ENCODE assay signal across 14 cellular contexts in genomic region chr12:104275689-104276088, GRCh38. TPM values are rescaled to one million over a fixed set of nuclear protein-coding genes. Genes with fewer than 3 reads are reported as not detected.
A peak's percentile ranks its signal among the peaks of the same experiment; 100 is the strongest.
DNase-seq lines count a peak whose midpoint lies in the region; ATAC-seq and TF ChIP-seq lines count a peak whose summit lies in the region.
"Had no signal": no experiment of that assay in that cellular context is flagged by ENCODE, and none has a peak within 500 bp of the region (broad histone marks: within the 10 kb centered on the region; RNA-seq: fewer than 3 reads in every experiment).

No MANE protein-coding gene starts in this region.

- H3K4me1 ChIP-seq in IMR-90 (ENCODE audit: control insufficient read depth, insufficient read depth, low read length), result peaks cover 5% of the 10 kb centered on the region
- H3K4me1 ChIP-seq in mammary epithelial cell (ENCODE audit: insufficient read depth, low read length), result peaks cover 23% of the 10 kb centered on the region
- H3K4me1 ChIP-seq in upper lobe of left lung, result peaks cover 0 to 19% (median 6%) of the 10 kb centered on the region in 4 donors

- peak overlapping the region; percentile 38 for H3K4me3 Mint-ChIP-seq in activated naive CD8-positive, alpha-beta T cell
- no peak overlapping the region for H3K4me3 Mint-ChIP-seq in activated naive CD8-positive, alpha-beta T cell treated with anti-CD3 and anti-CD28 coated beads, Interleukin-2, amount 50 U/mL, for 24 hours

- intact Hi-C loops in IMR-90 (cut with micrococcal nuclease), result loop anchor here (5.0 kb wide), 1 partner anchor 38 kb away; no protein-coding TSS in a partner anchor
- intact Hi-C loops in mammary epithelial cell (cut with micrococcal nuclease), result no loop called here

- no peak for ATAC-seq in activated naive CD8-positive, alpha-beta T cell treated with anti-CD3 and anti-CD28 coated beads, Interleukin-2, amount 50 U/mL, for 24 hours
- ATAC-seq in IMR-90 (ENCODE audit: low read depth) (no peak), upper lobe of left lung (ENCODE audit: low FRiP score in 2 of 2) (no peak), GM18511 (IDR thresholded peaks at IDR 0.05; ENCODE audit: unreplicated experiment) (no peak)
- ATAC-seq: activated CD4-positive, CD25-positive, alpha-beta regulatory T cell treated with anti-CD3 and anti-CD28 coated beads, Interleukin-2, amount 50 U/mL, for 24 hours had no signal

- no peaks in the 10 kb centered on the region for H3K36me3 Mint-ChIP-seq in activated naive CD8-positive, alpha-beta T cell
- no peaks in the 10 kb centered on the region for H3K36me3 Mint-ChIP-seq in activated naive CD8-positive, alpha-beta T cell treated with anti-CD3 and anti-CD28 coated beads, Interleukin-2, amount 50 U/mL, for 24 hours (ENCODE audit: low read depth)
- H3K36me3 Mint-ChIP-seq: activated naive CD4-positive, alpha-beta T cell treated with anti-CD3 and anti-CD28 coated beads, Interleukin-2, amount 50 U/mL, for 72 hours; CD14-positive monocyte had no signal

- no peak overlapping the region; a peak in 2 of 4 replicates for H4K8ac ChIP-seq in IMR-90 (ENCODE audit: low read depth in 2 of 2, low read length in 2 of 2)

- H3K27me3 Mint-ChIP-seq in activated naive CD8-positive, alpha-beta T cell, result no peaks in the 10 kb centered on the region
- peaks cover 3% of the 10 kb centered on the region for H3K27me3 Mint-ChIP-seq in activated naive CD8-positive, alpha-beta T cell treated with anti-CD3 and anti-CD28 coated beads, Interleukin-2, amount 50 U/mL, for 24 hours

- TF ChIP-seq RAD21 in IMR-90 (IDR thresholded peaks at IDR 0.05; ENCODE audit: low read length), result no peak

- no peaks in the 10 kb centered on the region for H3K79me2 ChIP-seq in mammary epithelial cell (ENCODE audit: insufficient read depth, low read length)

- DNase-seq in activated naive CD8-positive, alpha-beta T cell treated with anti-CD3 and anti-CD28 coated beads, Interleukin-2, amount 50 U/mL, for 24 hours, result no peak
- DNase-seq in IMR-90 (peak; percentile 53), mammary epithelial cell (peak; percentile 56), upper lobe of left lung (no peak), DMS79 treated with DMSO at 0.1 percent for 48 hours (lab: John Stamatoyannopoulos, UW) (no peak), foreskin melanocyte (no peak)
- DNase-seq: effector memory CD4-positive, alpha-beta T cell; hippocampal formation had no signal

- in situ Hi-C loops in IMR-90 (cut with MboI; ENCODE audit: low sequenced_read_pairs) (no loop called here), mammary epithelial cell (cut with MboI; ENCODE audit: low sequenced_read_pairs in 2 of 2) (no loop called here)

- H3K4me1 Mint-ChIP-seq in activated naive CD8-positive, alpha-beta T cell (ENCODE audit: low read depth), result peaks cover 6% of the 10 kb centered on the region
- H3K4me1 Mint-ChIP-seq in activated naive CD8-positive, alpha-beta T cell treated with anti-CD3 and anti-CD28 coated beads, Interleukin-2, amount 50 U/mL, for 24 hours, result peaks cover 12% of the 10 kb centered on the region

- TF ChIP-seq POLR2A in IMR-90 (IDR thresholded peaks at IDR 0.05; ENCODE audit: low read depth, low read length), result no peak
- TF ChIP-seq POLR2A in upper lobe of left lung (IDR thresholded peaks at IDR 0.05), result no peak

- H3K27ac Mint-ChIP-seq in activated naive CD8-positive, alpha-beta T cell, result no peak overlapping the region
- H3K27ac Mint-ChIP-seq in activated naive CD8-positive, alpha-beta T cell treated with anti-CD3 and anti-CD28 coated beads, Interleukin-2, amount 50 U/mL, for 24 hours, result no peak overlapping the region

- H2AFZ ChIP-seq in IMR-90 (replicated peaks; ENCODE audit: low read length, poor library complexity), result no peak overlapping the region
- peak overlapping the region; percentile 87 for H2AFZ ChIP-seq in mammary epithelial cell (ENCODE audit: low read depth, low read length)

- H4K5ac ChIP-seq in IMR-90 (ENCODE audit: low read depth, low read length), result no peak overlapping the region

- H3K27me3 ChIP-seq in IMR-90 (ENCODE audit: control insufficient read depth, insufficient read depth, low read length) (no peaks in the 10 kb centered on the region), mammary epithelial cell (ENCODE audit: insufficient read depth, low read length) (no peaks in the 10 kb centered on the region), upper lobe of left lung (no peaks in the 10 kb centered on the region)

- peaks cover 11 to 22% of the 10 kb centered on the region in 2 experiments for H3K79me1 ChIP-seq in IMR-90 (ENCODE audit: low read depth in 1 of 2, low read length in 2 of 2)

- H3K4me2 ChIP-seq in IMR-90 (ENCODE audit: low read depth, low read length) (no peak overlapping the region), mammary epithelial cell (ENCODE audit: insufficient read depth, low read depth, low read length) (peak overlapping the region; percentile 76)
- H3K4me2 ChIP-seq: smooth muscle cell had no signal

- peak overlapping the region; percentile 84; the same call in 1 of the 2 replicates for H2BK120ac ChIP-seq in IMR-90 (ENCODE audit: low read depth, low read length)

- H2BK20ac ChIP-seq in IMR-90 (ENCODE audit: low read depth, low read length), result peak overlapping the region; percentile 57; the same call in 1 of the 2 replicates

- POLR2A ChIA-PET in IMR-90 (lab: Charles Lee; ENCODE audit: unreplicated experiment), result no interaction called here

- peak overlapping the region; percentile 16 for H2BK5ac ChIP-seq in IMR-90 (ENCODE audit: low read depth, low read length, poor library complexity, severe bottlenecking)

- 63% methylated on average over 3 of the region's 5 CpGs; no CpG with 5 or more reads in 1 of the 2 experiments for WGBS in IMR-90 (ENCODE audit: extremely low coverage in 2 of 2, insufficient read length in 1 of 2), 2 experiments
- 57% methylated on average over 5 of the region's 5 CpGs for WGBS in mammary epithelial cell (ENCODE audit: low coverage, missing lambda C conversion rate)
- WGBS in upper lobe of left lung, 2 donors, result 45 to 64% methylated on average over 5 of the region's 5 CpGs

- no peak for TF ChIP-seq EP300 in upper lobe of left lung (IDR thresholded peaks at IDR 0.05)

- H3K9ac ChIP-seq in IMR-90 (ENCODE audit: low read depth, low read length) (no peak overlapping the region), mammary epithelial cell (ENCODE audit: insufficient read depth, low read length) (peak overlapping the region; percentile 46)

- H3K4ac ChIP-seq in IMR-90 (ENCODE audit: low read depth, low read length), result no peak overlapping the region

- dilution Hi-C loops in IMR-90 (cut with HindIII; ENCODE audit: low sequenced_read_pairs, unreplicated experiment) (no loop called here), mammary epithelial cell (cut with HindIII; ENCODE audit: low sequenced_read_pairs) (no loop called here)

- peak overlapping the region; percentile 65; the same call in 1 of the 2 replicates for H2AK5ac ChIP-seq in IMR-90 (ENCODE audit: low read depth, low read length)

- H2BK15ac ChIP-seq in IMR-90 (ENCODE audit: low read depth, low read length), result peak overlapping the region; percentile 81; the same call in 1 of the 3 replicates

- H3K14ac ChIP-seq in IMR-90 (replicated peaks; ENCODE audit: low read depth, low read length), result no peak overlapping the region

- no peaks in the 10 kb centered on the region for H3K9me1 ChIP-seq in IMR-90 (ENCODE audit: insufficient read depth, low read length)

- no peaks in the 10 kb centered on the region for H3K9me3 ChIP-seq in IMR-90 (ENCODE audit: control insufficient read depth, insufficient read depth, low read length)
- H3K9me3 ChIP-seq in mammary epithelial cell (replicated peaks; ENCODE audit: insufficient read depth, low read length), result no peaks in the 10 kb centered on the region
- no peaks in the 10 kb centered on the region for H3K9me3 ChIP-seq in upper lobe of left lung

- no peak overlapping the region for H3K27ac ChIP-seq in IMR-90 (ENCODE audit: insufficient read depth, low read length)
- no peak overlapping the region for H3K27ac ChIP-seq in mammary epithelial cell (ENCODE audit: insufficient read depth, low read depth, low read length)
- peak overlapping the region; percentile 48 to 77 (median 70) for H3K27ac ChIP-seq in upper lobe of left lung

- H3K36me3 ChIP-seq in IMR-90 (ENCODE audit: control insufficient read depth, insufficient read depth, low read length) (peaks cover 6% of the 10 kb centered on the region; the same call in 1 of the 2 replicates), mammary epithelial cell (ENCODE audit: insufficient read depth, low read length) (no peaks in the 10 kb centered on the region), upper lobe of left lung (no peaks in the 10 kb centered on the region)

- BruUV-seq in IMR-90 (replicated peaks; lab: Mats Ljungman, UMichigan), result no TSS peak
- BruUV-seq in mammary epithelial cell (replicated peaks; lab: Mats Ljungman, UMichigan), result no TSS peak

- no peak overlapping the region for H3K56ac ChIP-seq in IMR-90 (ENCODE audit: extremely low read depth, insufficient read depth, low read length)

- TF ChIP-seq CTCF in IMR-90 (conservative IDR thresholded peaks at IDR 0.05; ENCODE audit: low read depth, low read length) (no peak), mammary epithelial cell (conservative IDR thresholded peaks at IDR 0.05 in 1 of 2, IDR thresholded peaks at IDR 0.05 in 1 of 2; ENCODE audit: extremely low read depth in 1 of 2, insufficient read depth in 1 of 2, low read depth in 1 of 2, low read length in 2 of 2) (no peak), upper lobe of left lung (IDR thresholded peaks at IDR 0.05) (no peak)

- H3K9me3 Mint-ChIP-seq in activated naive CD8-positive, alpha-beta T cell (ENCODE audit: low read depth), result no peaks in the 10 kb centered on the region
- H3K9me3 Mint-ChIP-seq in activated naive CD8-positive, alpha-beta T cell treated with anti-CD3 and anti-CD28 coated beads, Interleukin-2, amount 50 U/mL, for 24 hours, result no peaks in the 10 kb centered on the region

- H4K20me1 ChIP-seq in IMR-90 (ENCODE audit: insufficient read depth, low read length), result no peaks in the 10 kb centered on the region
- no peaks in the 10 kb centered on the region for H4K20me1 ChIP-seq in mammary epithelial cell (ENCODE audit: insufficient read depth, low read length)

- peak overlapping the region; percentile 60 for H4K91ac ChIP-seq in IMR-90 (ENCODE audit: insufficient read depth, low read depth, low read length)

- H3K18ac ChIP-seq in IMR-90 (ENCODE audit: low read depth, low read length), result no peak overlapping the region

- H2AK9ac ChIP-seq in IMR-90 (replicated peaks; ENCODE audit: low read depth, low read length, poor library complexity), result no peak overlapping the region

- CTCF ChIA-PET in IMR-90 (lab: Yijun Ruan, JAX) (interaction anchor here (1.6 kb wide), 1 partner anchor 18 kb away, joined by 4 read pairs; no protein-coding TSS in a partner anchor), mammary epithelial cell (lab: Charles Lee; ENCODE audit: low non-redundant PET) (interaction anchor here (0.6 kb wide), 2 partner anchors 99 to 346 kb away, joined by 4 to 8 read pairs; partner anchors contain the start of gene HSP90B1)

- H3K23ac ChIP-seq in IMR-90 (ENCODE audit: low read depth, low read length), result no peak overlapping the region

- H3K4me3 ChIP-seq in IMR-90 (ENCODE audit: insufficient read depth, low read depth, low read length), result no peak overlapping the region
- no peak overlapping the region for H3K4me3 ChIP-seq in mammary epithelial cell (replicated peaks in 1 of 3; ENCODE audit: insufficient read depth in 1 of 3, low read depth in 2 of 3, low read length in 3 of 3)
- peak overlapping the region in 3 of 4 donors; percentile 17 to 28 (median 25) for H3K4me3 ChIP-seq in upper lobe of left lung
- H3K4me3 ChIP-seq: smooth muscle cell had no signal

RNA-seq across cellular contexts. Expression of gene EID3, which starts 27.9 kb away (rescaled TPM):
- total RNA-seq in IMR-90 (2012; rRNA removed) (4.1 and 6.9 TPM in 2 replicates), mammary epithelial cell (1 to 10 TPM; 5.3 to 6.3 TPM), upper lobe of left lung (10 to 100 TPM in 3 of 6 donors, 1 to 10 TPM in 3; 2.5 to 62.9 (median 13.9) TPM)
- polyA plus RNA-seq in IMR-90 (2012; rRNA removed) (2.0 and 2.2 TPM in 2 replicates), mammary epithelial cell (0.95 TPM)
- polyA plus RNA-seq in IMR-90 (2012; cell fraction: cytosol; rRNA removed), result 0.48 and 0.92 TPM in 2 replicates
- 5.9 and 6.1 TPM in 2 replicates for polyA plus RNA-seq in IMR-90 (2012; cell fraction: nucleus; rRNA removed; ENCODE audit: low replicate concordance)
- not detected for polyA minus RNA-seq in mammary epithelial cell

Comparison
In these comparisons a context has a peak if more than half of its experiments do, and no peak if none do; other contexts are left out.
1. DNase-seq: peak in IMR-90 (single experiment) and mammary epithelial cell (single experiment); none in activated naive CD8-positive, alpha-beta T cell treated with anti-CD3 and anti-CD28 coated beads, Interleukin-2, amount 50 U/mL, for 24 hours (single experiment), upper lobe of left lung (0 of 2), DMS79 treated with DMSO at 0.1 percent for 48 hours (single experiment) and foreskin melanocyte (single experiment).
2. H3K27ac ChIP-seq: peak in upper lobe of left lung (4 of 4); none in IMR-90 (single experiment) and mammary epithelial cell (single experiment).
3. H3K4me3 ChIP-seq: peak in upper lobe of left lung (3 of 4); none in IMR-90 (single experiment) and mammary epithelial cell (0 of 3).